17 cellular contexts compared by ENCODE assay signal in the genomic region with DNA sequence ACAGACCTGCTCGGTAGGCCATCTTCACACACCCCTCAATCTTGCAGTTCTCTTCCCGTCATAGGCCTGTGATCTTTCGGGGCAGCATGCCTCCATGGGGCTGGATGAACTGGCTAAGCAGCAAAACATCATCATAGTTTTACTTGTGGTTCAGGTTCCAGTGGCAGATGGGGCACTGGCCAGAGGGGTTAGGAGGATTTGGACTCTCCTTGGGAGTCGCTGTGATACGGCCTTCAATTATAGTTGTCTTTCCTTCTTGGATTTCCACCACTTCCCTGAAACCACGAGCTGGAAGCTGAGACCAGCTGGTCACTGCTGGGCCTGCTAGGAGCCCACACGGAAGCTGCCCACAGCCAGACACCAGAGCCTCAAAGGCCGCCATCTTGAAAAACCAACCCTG. TPM values are rescaled to one million over a fixed set of nuclear protein-coding genes. Genes with fewer than 3 reads are reported as not detected.
DNase-seq lines count a peak whose midpoint lies in the region; ATAC-seq lines count a peak whose summit lies in the region.
"Had no signal": no experiment of that assay in that cellular context is flagged by ENCODE, and none has a peak within 500 bp of the region (broad histone marks: within the 10 kb centered on the region; RNA-seq: fewer than 3 reads in every experiment).

No MANE protein-coding gene starts in this region.

- H4K8ac ChIP-seq in mesenchymal stem cell (ENCODE audit: low read length), result no peak overlapping the region

- no peak overlapping the region for H2BK5ac ChIP-seq in mesenchymal stem cell (ENCODE audit: low read depth, low read length, poor library complexity, severe bottlenecking)

- H3K4ac ChIP-seq in mesenchymal stem cell (ENCODE audit: low read depth in 1 of 2, low read length in 2 of 2), result no peak overlapping the region

- no peak overlapping the region for H3K27ac ChIP-seq in mesenchymal stem cell (ENCODE audit: low read length, poor library complexity, severe bottlenecking)
- no peak overlapping the region for H3K27ac ChIP-seq in SJCRH30
- H3K27ac ChIP-seq: BLaER1 treated with 17β-estradiol and CSF1 and Interleukin-3, amounts not matched to agents 10 nM and 100 nM had no signal

- H3K23ac ChIP-seq in mesenchymal stem cell (ENCODE audit: low read length in 2 of 2), result no peak overlapping the region

- no peak overlapping the region for H2BK120ac ChIP-seq in mesenchymal stem cell (ENCODE audit: low read depth, low read length)

- peaks cover 10% of the 10 kb centered on the region for H3K79me1 ChIP-seq in mesenchymal stem cell (replicated peaks; ENCODE audit: low read length, poor library complexity, severe bottlenecking)

- H3K4me1 Mint-ChIP-seq in T-helper 17 cell, result peaks cover 12% of the 10 kb centered on the region
- H3K4me1 Mint-ChIP-seq in stimulated activated memory B cell treated with anti-CD40 and anti-IgM and Interleukin-4, amounts not matched to agents 10 μg/mL and 1 μg/mL and 100 μg/mL, for 72 hours, result peaks cover 7% of the 10 kb centered on the region

- 99% methylated on average over 8 of the region's 8 CpGs for WGBS in mesenchymal stem cell

- H3K18ac ChIP-seq in mesenchymal stem cell (ENCODE audit: low read depth in 1 of 2, low read length in 2 of 2), result no peak overlapping the region

- H3K14ac ChIP-seq in mesenchymal stem cell (ENCODE audit: low read length in 2 of 2), result no peak overlapping the region

- no peak overlapping the region for H4K91ac ChIP-seq in mesenchymal stem cell (ENCODE audit: low read length)

- H3K9ac ChIP-seq in mesenchymal stem cell (ENCODE audit: low read length), result no peak overlapping the region
- H3K9ac ChIP-seq: BLaER1 treated with 17β-estradiol and CSF1 and Interleukin-3, amounts not matched to agents 10 nM and 100 nM had no signal

- ATAC-seq in T-helper 17 cell, result no peak
- ATAC-seq in esophagus mucosa, result peak; percentile 38
- ATAC-seq in stimulated activated memory B cell treated with anti-CD40 and anti-IgM and Interleukin-4, amounts not matched to agents 10 μg/mL and 1 μg/mL and 100 μg/mL, for 72 hours, result no peak
- ATAC-seq: CD8-positive, alpha-beta T cell had no signal

- H2BK15ac ChIP-seq in mesenchymal stem cell (ENCODE audit: low read depth, poor library complexity, severe bottlenecking), result no peak overlapping the region

- H3K4me1 ChIP-seq in mesenchymal stem cell (ENCODE audit: control insufficient read depth, insufficient read depth, low read depth, low read length) (no peaks in the 10 kb centered on the region), SJCRH30 (no peaks in the 10 kb centered on the region)

- H3K36me3 Mint-ChIP-seq in T-helper 17 cell (ENCODE audit: low read depth), result peaks cover 7% of the 10 kb centered on the region
- H3K36me3 Mint-ChIP-seq in stimulated activated memory B cell treated with anti-CD40 and anti-IgM and Interleukin-4, amounts not matched to agents 10 μg/mL and 1 μg/mL and 100 μg/mL, for 72 hours, result peaks cover 67% of the 10 kb centered on the region

- no peak overlapping the region for H3K4me3 Mint-ChIP-seq in T-helper 17 cell
- no peak overlapping the region for H3K4me3 Mint-ChIP-seq in stimulated activated memory B cell treated with anti-CD40 and anti-IgM and Interleukin-4, amounts not matched to agents 10 μg/mL and 1 μg/mL and 100 μg/mL, for 72 hours
- H3K4me3 Mint-ChIP-seq: B cell; CD8-positive, alpha-beta T cell had no signal

- no peak overlapping the region for H2AK5ac ChIP-seq in mesenchymal stem cell (ENCODE audit: low read length, severe bottlenecking)

- H3K27me3 ChIP-seq in mesenchymal stem cell (ENCODE audit: control insufficient read depth in 1 of 2, insufficient read depth in 1 of 2, low read length in 2 of 2) (no peaks in the 10 kb centered on the region), SJCRH30 (no peaks in the 10 kb centered on the region)
- H3K27me3 ChIP-seq: BLaER1 treated with 17β-estradiol and CSF1 and Interleukin-3, amounts not matched to agents 10 nM and 100 nM had no signal

- H3K4me3 ChIP-seq in mesenchymal stem cell (ENCODE audit: insufficient read depth in 1 of 2, low read depth in 1 of 2, low read length in 2 of 2) (no peak overlapping the region), SJCRH30 (no peak overlapping the region)
- H3K4me3 ChIP-seq: BLaER1 treated with 17β-estradiol and CSF1 and Interleukin-3, amounts not matched to agents 10 nM and 100 nM; HAP-1 had no signal

- H2BK12ac ChIP-seq in mesenchymal stem cell (ENCODE audit: low read length in 2 of 2), result no peak overlapping the region

- peaks cover 7 to 30% of the 10 kb centered on the region in 2 experiments for H3K36me3 ChIP-seq in mesenchymal stem cell (ENCODE audit: control insufficient read depth in 1 of 2, insufficient read depth in 2 of 2, low read depth in 1 of 2, low read length in 2 of 2)
- peaks cover under 1% of the 10 kb centered on the region for H3K36me3 ChIP-seq in SJCRH30

- no peak overlapping the region for H3K4me2 ChIP-seq in mesenchymal stem cell (ENCODE audit: low read length, poor library complexity, severe bottlenecking)
- H3K4me2 ChIP-seq: BLaER1 treated with 17β-estradiol and CSF1 and Interleukin-3, amounts not matched to agents 10 nM and 100 nM had no signal

- H3K27me3 Mint-ChIP-seq in T-helper 17 cell, result no peaks in the 10 kb centered on the region
- no peaks in the 10 kb centered on the region for H3K27me3 Mint-ChIP-seq in stimulated activated memory B cell treated with anti-CD40 and anti-IgM and Interleukin-4, amounts not matched to agents 10 μg/mL and 1 μg/mL and 100 μg/mL, for 72 hours
- H3K27me3 Mint-ChIP-seq: B cell had no signal

- peaks cover 4% of the 10 kb centered on the region for H3K9me3 Mint-ChIP-seq in stimulated activated memory B cell treated with anti-CD40 and anti-IgM and Interleukin-4, amounts not matched to agents 10 μg/mL and 1 μg/mL and 100 μg/mL, for 72 hours

- peak; percentile 31 for DNase-seq in activated effector memory CD4-positive, alpha-beta T cell treated with anti-CD3 and anti-CD28 coated beads, Interleukin-2, amount 50 U/mL, for 16 hours
- no peak for DNase-seq in activated effector memory CD4-positive, alpha-beta T cell treated with Interleukin-2 at 50 U/mL for 16 hours
- DNase-seq in T-helper 17 cell (no peak), mesenchymal stem cell (no peak), SJCRH30 (no peak)
- DNase-seq: Calu3; CD8-positive, alpha-beta T cell; DMS79 treated with DMSO at 0.1 percent for 48 hours; GF-D8; GOT3 had no signal

- H2AFZ ChIP-seq in mesenchymal stem cell (ENCODE audit: low read depth, low read length), result no peak overlapping the region

- H3K9me3 ChIP-seq in T-helper 17 cell (ENCODE audit: control insufficient read depth, low read length, poor library complexity, severe bottlenecking), result no peaks in the 10 kb centered on the region
- H3K9me3 ChIP-seq in mesenchymal stem cell (ENCODE audit: control insufficient read depth, low read length), result no peaks in the 10 kb centered on the region
- H3K9me3 ChIP-seq in SJCRH30 (replicated peaks), result no peaks in the 10 kb centered on the region

- peak overlapping the region; percentile 37 for H3K27ac Mint-ChIP-seq in T-helper 17 cell
- H3K27ac Mint-ChIP-seq in stimulated activated memory B cell treated with anti-CD40 and anti-IgM and Interleukin-4, amounts not matched to agents 10 μg/mL and 1 μg/mL and 100 μg/mL, for 72 hours, result peak overlapping the region; percentile 40
- H3K27ac Mint-ChIP-seq: B cell; CD8-positive, alpha-beta T cell had no signal

RNA-seq across cellular contexts. Expression of gene ZNF589, which starts 15.7 kb away (rescaled TPM):
- 10 to 100 TPM; 31.0 to 35.4 TPM for total RNA-seq in T-helper 17 cell
- total RNA-seq in esophagus mucosa, result 6.9 TPM
- 4.0 TPM for polyA plus RNA-seq in mesenchymal stem cell (2013, experiment 1 of 2)
- polyA plus RNA-seq in mesenchymal stem cell (2013, experiment 2 of 2), result 4.0 TPM
- total RNA-seq in SJCRH30 (2014; rRNA removed; shearing (Covaris generic)), result 9.8 and 9.9 TPM in 2 replicates

RNA-seq across cellular contexts. Expression of gene CAMP, which starts 33.3 kb away (rescaled TPM):
- total RNA-seq in T-helper 17 cell, result not detected
- total RNA-seq in esophagus mucosa, result not detected
- polyA plus RNA-seq in mesenchymal stem cell (2013, experiment 1 of 2), result not detected
- polyA plus RNA-seq in mesenchymal stem cell (2013, experiment 2 of 2), result 0.05 TPM
- total RNA-seq in SJCRH30 (2014; rRNA removed; shearing (Covaris generic)), result 0.45 and 0.48 TPM in 2 replicates
- total RNA-seq: A172; B cell; Calu3; CD8-positive, alpha-beta T cell; HT-29 had no signal

RNA-seq across cellular contexts. Expression of gene NME6, which starts 44.6 kb away (rescaled TPM):
- total RNA-seq in T-helper 17 cell (10 to 100 TPM; 13.4 to 17.0 TPM), esophagus mucosa (17.0 TPM)
- 14.0 TPM for polyA plus RNA-seq in mesenchymal stem cell (2013, experiment 1 of 2)
- 14.7 TPM for polyA plus RNA-seq in mesenchymal stem cell (2013, experiment 2 of 2)
- 28.2 and 30.9 TPM in 2 replicates for total RNA-seq in SJCRH30 (2014; rRNA removed; shearing (Covaris generic))
